ENCODE assay signal across 20 cellular contexts in the genomic region with DNA sequence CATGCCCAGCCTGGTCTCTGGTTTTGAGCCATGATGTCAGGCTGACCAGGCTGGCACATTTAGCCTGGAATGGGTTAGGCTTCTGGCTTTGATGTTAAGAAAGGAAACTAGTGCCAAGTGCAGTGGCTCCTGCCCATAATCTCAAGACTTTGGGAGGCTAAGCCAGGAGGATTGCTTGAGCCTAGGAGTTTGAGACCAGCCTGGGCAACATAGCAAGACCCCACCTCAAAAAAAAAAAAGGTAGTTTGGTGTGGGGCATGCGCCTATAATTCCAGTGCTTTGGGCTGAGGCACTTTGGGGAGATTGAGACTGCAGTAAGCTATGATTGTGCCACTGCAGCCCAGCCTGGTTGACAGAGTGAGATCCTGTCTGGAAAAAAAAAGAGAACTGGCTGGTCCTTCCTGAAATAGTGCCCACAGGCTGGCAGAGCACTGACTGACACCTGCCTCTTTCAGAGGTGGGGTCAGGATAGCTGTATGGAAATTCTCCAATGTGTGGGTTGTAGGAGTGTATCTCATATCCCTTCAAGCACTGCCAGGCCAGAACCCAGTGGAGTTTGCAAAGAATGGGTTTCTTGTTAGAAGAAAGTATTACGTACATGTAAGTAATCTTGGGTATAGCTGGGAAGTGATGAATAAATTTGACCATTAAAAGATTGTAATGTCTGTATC.
"Had no signal": no experiment of that assay in that cellular context is flagged by ENCODE, and none has a peak within 500 bp of the region (broad histone marks: within the 10 kb centered on the region; RNA-seq: fewer than 3 reads in every experiment).

No MANE protein-coding gene starts in this region.

- ATAC-seq: activated CD8-positive, alpha-beta T cell treated with anti-CD3 and anti-CD28 coated beads for 36 hours; activated naive CD4-positive, alpha-beta T cell treated with anti-CD3 and anti-CD28 coated beads, Interleukin-2, amount 50 U/mL, for 72 hours; sciatic nerve; T-helper 17 cell had no signal

- H3K36me3 Mint-ChIP-seq: activated naive CD4-positive, alpha-beta T cell treated with anti-CD3 and anti-CD28 coated beads, Interleukin-2, amount 50 U/mL, for 72 hours had no signal

- H3K9me3 Mint-ChIP-seq: activated CD4-positive, alpha-beta T cell treated with anti-CD3 and anti-CD28 coated beads, Interleukin-2, amount 10 ng/mL, durations not matched to agents 7 days and 5 days; activated CD8-positive, alpha-beta T cell treated with anti-CD3 and anti-CD28 coated beads for 36 hours; activated naive CD4-positive, alpha-beta T cell treated with anti-CD3 and anti-CD28 coated beads, Interleukin-2, amount 50 U/mL, for 72 hours; activated T-helper 1 cell treated with anti-CD3 and anti-CD28 coated beads, Interleukin-12 subunit alpha, Interleukin-12 subunit beta, Interleukin-2, Interleukin-4 antibody, amounts not matched to agents 30 ng/mL and 10 ng/mL and 1 ng/mL, durations not matched to agents 14 hours and 24 hours and 36 hours; memory B cell; nephron progenitor cell had no signal

- H3K4me3 Mint-ChIP-seq: activated CD4-positive, alpha-beta T cell treated with anti-CD3 and anti-CD28 coated beads, Interleukin-2, amount 10 ng/mL, durations not matched to agents 7 days and 5 days; activated CD8-positive, alpha-beta T cell treated with anti-CD3 and anti-CD28 coated beads for 36 hours; activated T-helper 1 cell treated with anti-CD3 and anti-CD28 coated beads, Interleukin-12 subunit alpha, Interleukin-12 subunit beta, Interleukin-2, Interleukin-4 antibody, amounts not matched to agents 30 ng/mL and 10 ng/mL and 1 ng/mL, durations not matched to agents 14 hours and 24 hours and 36 hours; memory B cell; nephron progenitor cell; T-helper 17 cell had no signal

- H3K27me3 Mint-ChIP-seq: activated CD4-positive, alpha-beta T cell treated with anti-CD3 and anti-CD28 coated beads, Interleukin-2, amount 10 ng/mL, durations not matched to agents 7 days and 5 days; activated CD8-positive, alpha-beta T cell treated with anti-CD3 and anti-CD28 coated beads for 36 hours; memory B cell; T-helper 17 cell had no signal

- DNase-seq: activated CD4-positive, alpha-beta T cell treated with anti-CD3 and anti-CD28 coated beads, Interleukin-2, amount 10 ng/mL, durations not matched to agents 7 days and 5 days; activated CD8-positive, alpha-beta T cell treated with anti-CD3 and anti-CD28 coated beads for 36 hours; activated gamma-delta T cell; colonic mucosa; dorsolateral prefrontal cortex; heart left ventricle; nephron progenitor cell; small intestine; stimulated activated CD4-positive, alpha-beta T cell treated with anti-CD3 and anti-CD28 coated beads, Interleukin-2, amount 100 ng/mL, for 24 hours; stimulated activated naive CD4-positive, alpha-beta T cell treated with Interleukin-2 at 50 U/mL for 16 hours; substantia nigra; SW 1271; T-helper 17 cell; tibial artery had no signal

- H3K4me1 ChIP-seq: colonic mucosa had no signal

- H3K9ac ChIP-seq: parathyroid adenoma had no signal

- H3K27me3 ChIP-seq: colonic mucosa, dorsolateral prefrontal cortex, heart left ventricle, tibial artery had no signal

- H3K27ac Mint-ChIP-seq: activated CD4-positive, alpha-beta T cell treated with anti-CD3 and anti-CD28 coated beads, Interleukin-2, amount 10 ng/mL, durations not matched to agents 7 days and 5 days; activated CD8-positive, alpha-beta T cell treated with anti-CD3 and anti-CD28 coated beads for 36 hours; activated T-helper 1 cell treated with anti-CD3 and anti-CD28 coated beads, Interleukin-12 subunit alpha, Interleukin-12 subunit beta, Interleukin-2, Interleukin-4 antibody, amounts not matched to agents 30 ng/mL and 10 ng/mL and 1 ng/mL, durations not matched to agents 14 hours and 24 hours and 36 hours; memory B cell; nephron progenitor cell had no signal

- H3K36me3 ChIP-seq: colonic mucosa, heart left ventricle, tibial artery had no signal

- H3K9me3 ChIP-seq: colonic mucosa, heart left ventricle, tibial artery had no signal

- H2AFZ ChIP-seq: parathyroid adenoma had no signal

- H3K27ac ChIP-seq: colonic mucosa, dorsolateral prefrontal cortex, epithelial cell of prostate, heart left ventricle, parathyroid adenoma, tibial artery had no signal

- H3K4me3 ChIP-seq: colonic mucosa, dorsolateral prefrontal cortex, heart left ventricle, tibial artery had no signal
